ENCODE assay signal across 9 cellular contexts in genomic region chr17:81222620-81222905, GRCh38. TPM values are rescaled to one million over a fixed set of nuclear protein-coding genes. Genes with fewer than 3 reads are reported as not detected.
DNase-seq lines count a peak whose midpoint lies in the region; FAIRE-seq and TF ChIP-seq lines count a peak whose summit lies in the region.
"Had no signal": no experiment of that assay in that cellular context is flagged by ENCODE, and none has a peak within 500 bp of the region (broad histone marks: within the 10 kb centered on the region; RNA-seq: fewer than 3 reads in every experiment).

No MANE protein-coding gene starts in this region.

- H3K27ac Mint-ChIP-seq in T-helper 2 cell treated with Interferon-gamma antibody and Interleukin-4, amounts not matched to agents 5 μg/mL and 100 μg/mL, for 36 hours, result peak overlapping the region; percentile 62
- no peak overlapping the region for H3K27ac Mint-ChIP-seq in activated naive CD8-positive, alpha-beta T cell treated with anti-CD3 and anti-CD28 coated beads for 36 hours

- TF ChIP-seq CTCF in kidney (IDR thresholded peaks at IDR 0.05; ENCODE audit: borderline replicate concordance, extremely low read depth, insufficient read depth), result no peak
- no peak for TF ChIP-seq CTCF in testis (IDR thresholded peaks at IDR 0.05)

- TF ChIP-seq POLR2A in testis (IDR thresholded peaks at IDR 0.05), result no peak

- peaks cover 4% of the 10 kb centered on the region for H3K27me3 Mint-ChIP-seq in T-helper 2 cell treated with Interferon-gamma antibody and Interleukin-4, amounts not matched to agents 5 μg/mL and 100 μg/mL, for 36 hours (ENCODE audit: low read depth)
- no peaks in the 10 kb centered on the region for H3K27me3 Mint-ChIP-seq in activated naive CD8-positive, alpha-beta T cell treated with anti-CD3 and anti-CD28 coated beads for 36 hours

- H3K4me1 ChIP-seq in kidney (ENCODE audit: control insufficient read depth in 1 of 2, insufficient read depth in 1 of 2, low read depth in 1 of 2, low read length in 2 of 2), result peaks cover 0 to 14% of the 10 kb centered on the region in 2 donors
- peaks cover 18% of the 10 kb centered on the region for H3K4me1 ChIP-seq in testis

- peak overlapping the region in 1 of 2 donors; percentile 40 for H3K9ac ChIP-seq in kidney (ENCODE audit: low read length in 2 of 2)

- H3K4me3 ChIP-seq in kidney (ENCODE audit: low read length in 2 of 2) (peak overlapping the region in 1 of 2 donors; percentile 64), testis (peak overlapping the region; percentile 76 to 80)

- H3K36me3 Mint-ChIP-seq in T-helper 2 cell treated with Interferon-gamma antibody and Interleukin-4, amounts not matched to agents 5 μg/mL and 100 μg/mL, for 36 hours (ENCODE audit: low read depth), result peaks cover 2% of the 10 kb centered on the region
- peaks cover 1% of the 10 kb centered on the region for H3K36me3 Mint-ChIP-seq in activated naive CD8-positive, alpha-beta T cell treated with anti-CD3 and anti-CD28 coated beads for 36 hours

- 0 to 1% methylated on average over 1 to 30 of the region's 30 CpGs for WGBS in testis, 2 donors

- no peak for FAIRE-seq in kidney (lab: Jason Lieb, UNC)

- H3K27ac ChIP-seq in kidney (ENCODE audit: low read depth in 2 of 2, low read length in 2 of 2) (no peak overlapping the region), testis (no peak overlapping the region)

- H3K36me3 ChIP-seq in kidney (ENCODE audit: control insufficient read depth in 1 of 2, insufficient read depth in 2 of 2, low read length in 2 of 2), result no peaks in the 10 kb centered on the region
- H3K36me3 ChIP-seq in testis (ENCODE audit: low read depth, missing control alignments), result no peaks in the 10 kb centered on the region

- CTCF ChIA-PET in HEK293T (lab: Yijun Ruan, JAX), result no interaction called here

- H3K4me1 Mint-ChIP-seq in T-helper 2 cell treated with Interferon-gamma antibody and Interleukin-4, amounts not matched to agents 5 μg/mL and 100 μg/mL, for 36 hours (ENCODE audit: low read depth), result peaks cover 15% of the 10 kb centered on the region
- peaks cover 13% of the 10 kb centered on the region for H3K4me1 Mint-ChIP-seq in activated naive CD8-positive, alpha-beta T cell treated with anti-CD3 and anti-CD28 coated beads for 36 hours

- H3K9me3 Mint-ChIP-seq in T-helper 2 cell treated with Interferon-gamma antibody and Interleukin-4, amounts not matched to agents 5 μg/mL and 100 μg/mL, for 36 hours, result no peaks in the 10 kb centered on the region
- no peaks in the 10 kb centered on the region for H3K9me3 Mint-ChIP-seq in activated naive CD8-positive, alpha-beta T cell treated with anti-CD3 and anti-CD28 coated beads for 36 hours

- no peak for DNase-seq in T-helper 2 cell treated with Interferon-gamma antibody and Interleukin-4, amounts not matched to agents 5 μg/mL and 100 μg/mL, for 36 hours (ENCODE audit: low spot score)
- DNase-seq in T-helper 2 cell, result no peak
- no peak for DNase-seq in activated naive CD8-positive, alpha-beta T cell treated with anti-CD3 and anti-CD28 coated beads for 36 hours
- peak; percentile 85 for DNase-seq in kidney
- DNase-seq in testis, result no peak
- no peak for DNase-seq in HEK293T (ENCODE audit: extremely low spot score)
- DNase-seq in NCI-H446 treated with DMSO at 0.1 percent for 48 hours (lab: John Stamatoyannopoulos, UW), result no peak
- DNase-seq in hepatic stellate cell (ENCODE audit: low spot score), result no peak

- no peaks in the 10 kb centered on the region for H3K9me3 ChIP-seq in kidney (ENCODE audit: control insufficient read depth in 1 of 2, low read length in 2 of 2)
- H3K9me3 ChIP-seq in testis, result no peaks in the 10 kb centered on the region

- H3K4me3 Mint-ChIP-seq in T-helper 2 cell treated with Interferon-gamma antibody and Interleukin-4, amounts not matched to agents 5 μg/mL and 100 μg/mL, for 36 hours, result peak overlapping the region; percentile 65
- peak overlapping the region; percentile 61 for H3K4me3 Mint-ChIP-seq in activated naive CD8-positive, alpha-beta T cell treated with anti-CD3 and anti-CD28 coated beads for 36 hours

- POLR2A ChIA-PET in HEK293T (lab: Yijun Ruan, JAX), result interaction anchor here (0.8 to 1.3 kb wide), 9 partner anchors 11 to 127 kb away, joined by 3 to 23 read pairs (median 4); partner anchors contain the start of genes NDUFAF8 and TEPSIN

- no peaks in the 10 kb centered on the region for H3K27me3 ChIP-seq in testis

- intact Hi-C loops in kidney (cut with DNase I) (no loop called here), testis (cut with DNase I; ENCODE audit: low total_unique reads) (no loop called here)

TF ChIP-seq in HEK293T, 16 proteins besides CTCF, POLR2A, EP300 and RAD21:
- no peak for TF ChIP-seq SP1 (IDR thresholded peaks at IDR 0.05)
- TF ChIP-seq LEF1 (IDR thresholded peaks at IDR 0.05; ENCODE audit: borderline replicate concordance), result no peak
- TF ChIP-seq ZNF384 (IDR thresholded peaks at IDR 0.05), result no peak
- no peak for TF ChIP-seq PKNOX1 (IDR thresholded peaks at IDR 0.05)
- no peak for TF ChIP-seq TARDBP (IDR thresholded peaks at IDR 0.05)
- no peak for TF ChIP-seq BHLHE40 (IDR thresholded peaks at IDR 0.05; ENCODE audit: borderline replicate concordance)
- TF ChIP-seq FOXA1 (IDR thresholded peaks at IDR 0.05), result no peak
- TF ChIP-seq FOXM1 (IDR thresholded peaks at IDR 0.05; ENCODE audit: borderline replicate concordance), result no peak
- no peak for TF ChIP-seq NFRKB (IDR thresholded peaks at IDR 0.05)
- no peak for TF ChIP-seq CTBP1 (IDR thresholded peaks at IDR 0.05; ENCODE audit: borderline replicate concordance)
- no peak for TF ChIP-seq ELF4 (IDR thresholded peaks at IDR 0.05)
- no peak for TF ChIP-seq L3MBTL2 (conservative IDR thresholded peaks at IDR 0.05)
- no peak for TF ChIP-seq SUZ12 (IDR thresholded peaks at IDR 0.05)
- TF ChIP-seq HDGF (IDR thresholded peaks at IDR 0.05; ENCODE audit: borderline replicate concordance), result no peak

RNA-seq across cellular contexts. Expression of gene CEP131, which starts 0.2 kb away (rescaled TPM):
- 10 to 100 TPM in 1 of 2 experiments, 1 to 10 TPM in 1; 8.6 to 10.2 TPM for total RNA-seq in activated naive CD8-positive, alpha-beta T cell treated with anti-CD3 and anti-CD28 coated beads for 36 hours
- total RNA-seq in kidney (7.5 TPM), testis (10 to 100 TPM; 42.9 to 48.7 TPM)
- polyA plus RNA-seq in kidney (ENCODE audit: insufficient read depth, low read depth, low replicate concordance) (6.9 TPM), testis (ENCODE audit: insufficient read depth, low read depth, low replicate concordance) (28.9 TPM)

RNA-seq across cellular contexts. Expression of gene TEPSIN, which starts 16.3 kb away (rescaled TPM):
- 10 to 100 TPM; 25.9 to 31.7 TPM for total RNA-seq in activated naive CD8-positive, alpha-beta T cell treated with anti-CD3 and anti-CD28 coated beads for 36 hours
- total RNA-seq in kidney (42.8 TPM), testis (10 to 100 TPM; 55.4 to 83.0 TPM)
- polyA plus RNA-seq in kidney (ENCODE audit: insufficient read depth, low read depth, low replicate concordance) (13.9 TPM), testis (ENCODE audit: insufficient read depth, low read depth, low replicate concordance) (32.0 TPM)

RNA-seq across cellular contexts. Expression of gene NDUFAF8, which starts 16.6 kb away (rescaled TPM):
- total RNA-seq in activated naive CD8-positive, alpha-beta T cell treated with anti-CD3 and anti-CD28 coated beads for 36 hours, result 100 to 1,000 TPM in 1 of 2 experiments, 10 to 100 TPM in 1; 97.2 to 102 TPM
- total RNA-seq in kidney, result 38.6 TPM
- polyA plus RNA-seq in kidney (ENCODE audit: insufficient read depth, low read depth, low replicate concordance), result 134 TPM
- 10 to 100 TPM; 61.1 to 63.4 TPM for total RNA-seq in testis
- polyA plus RNA-seq in testis (ENCODE audit: insufficient read depth, low read depth, low replicate concordance), result 62.5 TPM

RNA-seq across cellular contexts. Expression of gene AATK, which starts 56.5 kb away (rescaled TPM):
- under 1 TPM; 0.21 to 0.26 TPM for total RNA-seq in activated naive CD8-positive, alpha-beta T cell treated with anti-CD3 and anti-CD28 coated beads for 36 hours
- total RNA-seq in kidney, result 4.2 TPM
- 0.65 TPM for polyA plus RNA-seq in kidney (ENCODE audit: insufficient read depth, low read depth, low replicate concordance)
- 1 to 10 TPM; 3.8 to 5.6 TPM for total RNA-seq in testis
- polyA plus RNA-seq in testis (ENCODE audit: insufficient read depth, low read depth, low replicate concordance), result 3.5 TPM

RNA-seq across cellular contexts. Expression of gene PVALEF, which starts 57.3 kb away (rescaled TPM):
- total RNA-seq in activated naive CD8-positive, alpha-beta T cell treated with anti-CD3 and anti-CD28 coated beads for 36 hours, result not detected
- not detected for total RNA-seq in kidney
- not detected for polyA plus RNA-seq in kidney (ENCODE audit: insufficient read depth, low read depth, low replicate concordance)
- total RNA-seq in testis, result not detected
- not detected for polyA plus RNA-seq in testis (ENCODE audit: insufficient read depth, low read depth, low replicate concordance)
- total RNA-seq: SK-MEL-5 had no signal
